Comparison of ENCODE assay signal across 8 cellular contexts in the genomic region with DNA sequence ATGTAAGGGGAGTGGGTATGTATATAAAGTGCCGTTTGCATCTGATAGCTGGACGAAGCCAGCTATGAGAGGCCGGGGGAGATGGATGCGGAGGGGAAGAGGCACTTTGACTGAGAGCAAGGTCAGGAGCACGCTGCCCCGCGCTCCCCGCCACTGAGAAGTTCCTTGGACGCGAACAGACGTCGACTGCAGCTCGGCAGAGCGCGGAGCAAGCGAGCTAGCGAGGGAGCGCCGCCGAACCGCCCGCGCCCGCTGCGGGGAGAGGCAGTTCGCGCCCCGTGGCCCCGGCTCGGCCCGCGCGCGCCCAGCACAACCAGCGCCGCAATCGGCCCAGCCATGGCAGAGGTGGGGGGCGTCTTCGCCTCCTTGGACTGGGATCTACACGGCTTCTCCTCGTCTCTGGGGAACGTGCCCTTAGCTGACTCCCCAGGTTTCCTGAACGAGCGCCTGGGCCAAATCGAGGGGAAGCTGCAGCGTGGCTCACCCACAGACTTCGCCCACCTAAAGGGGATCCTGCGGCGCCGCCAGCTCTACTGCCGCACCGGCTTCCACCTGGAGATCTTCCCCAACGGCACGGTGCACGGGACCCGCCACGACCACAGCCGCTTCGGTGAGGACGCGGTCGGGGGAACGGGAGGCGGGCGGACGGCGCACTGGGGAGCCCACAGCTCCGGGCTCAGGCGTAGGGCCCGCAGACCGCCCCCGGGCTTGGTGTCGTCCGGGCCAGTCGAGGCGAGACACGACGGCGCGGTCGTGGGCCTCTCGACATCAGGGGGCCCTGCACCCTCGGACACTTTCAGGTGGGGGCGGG. TPM values are rescaled to one million over a fixed set of nuclear protein-coding genes. Genes with fewer than 3 reads are reported as not detected.
DNase-seq lines count a peak whose midpoint lies in the region; ATAC-seq lines count a peak whose summit lies in the region.

A gene (plus strand): TSS at position 51 of the 811 bp plus-strand sequence. CDS start 286 bp downstream, at position 337.

- peak within 1 kb of the TSS; percentile 72 to 80 for H3K4me3 Mint-ChIP-seq in effector memory CD8-positive, alpha-beta T cell
- peak within 1 kb of the TSS; percentile 61 to 88 (median 84) for H3K4me3 Mint-ChIP-seq in naive B cell

- no peaks in the 10 kb centered on the region for H3K9me3 Mint-ChIP-seq in effector memory CD8-positive, alpha-beta T cell
- H3K9me3 Mint-ChIP-seq in naive B cell: peaks cover 0 to 3% (median 0%) of the 10 kb centered on the region in 7 donors

- no peak for DNase-seq in Right ventricle myocardium inferior (ENCODE audit: missing footprints)
- DNase-seq in cardiac septum (ENCODE audit: low spot score): no peak
- no peak for DNase-seq in effector memory CD8-positive, alpha-beta T cell
- DNase-seq in naive B cell: no peak
- DNase-seq in SK-N-DZ (ENCODE audit: low spot score): no peak
- no peak for DNase-seq in DMS153 treated with DMSO at 0.1 percent for 48 hours (lab: John Stamatoyannopoulos, UW; ENCODE audit: unreplicated experiment)
- DNase-seq in G401 (ENCODE audit: low spot score): no peak

- no peak within 1 kb of the TSS for H3K27ac Mint-ChIP-seq in effector memory CD8-positive, alpha-beta T cell
- H3K27ac Mint-ChIP-seq in naive B cell: no peak within 1 kb of the TSS

- intact Hi-C loops in Right ventricle myocardium inferior (cut with DNase I) (loop anchor here (10.0 kb wide), 1 partner anchor 447 kb away; a partner anchor contains a TSS), cardiac septum (cut with DNase I) (no loop called here)

- in situ Hi-C loops in G401 (cut with HindIII; ENCODE audit: low sequenced_read_pairs): no loop called here

- H3K36me3 Mint-ChIP-seq in effector memory CD8-positive, alpha-beta T cell (ENCODE audit: insufficient read depth): no peaks in the 10 kb centered on the region
- H3K36me3 Mint-ChIP-seq in naive B cell: no peaks in the 10 kb centered on the region

- H3K27me3 Mint-ChIP-seq in effector memory CD8-positive, alpha-beta T cell: peaks cover 27 to 47% of the 10 kb centered on the region in 2 donors
- H3K27me3 Mint-ChIP-seq in naive B cell: peaks cover 21 to 46% (median 40%) of the 10 kb centered on the region in 3 donors

- H3K4me1 Mint-ChIP-seq in effector memory CD8-positive, alpha-beta T cell (ENCODE audit: low read depth in 2 of 2): peaks cover 5 to 7% of the 10 kb centered on the region in 2 donors
- H3K4me1 Mint-ChIP-seq in naive B cell: peaks cover 8 to 24% (median 17%) of the 10 kb centered on the region in 3 donors

- ATAC-seq in Right ventricle myocardium inferior (peak; percentile 50), naive B cell (ENCODE audit: low read depth in 2 of 2) (peak; percentile 30 to 35), GM21515 (IDR thresholded peaks at IDR 0.05; ENCODE audit: unreplicated experiment) (no peak)
- no peak for ATAC-seq in effector memory CD8-positive, alpha-beta T cell (replicated peaks)

RNA-seq across cellular contexts. Expression of the gene that starts here (rescaled TPM):
- 0.24 TPM for total RNA-seq in Right ventricle myocardium inferior
- 0.13 TPM for total RNA-seq in cardiac septum
- not detected for polyA plus RNA-seq in naive B cell (ENCODE audit: low read depth in 6 of 6)
- polyA plus RNA-seq in SK-N-DZ (2014; cell fraction: cytosol; rRNA removed): not detected in 2 replicates
- polyA plus RNA-seq in SK-N-DZ (2014; cell fraction: nucleus; rRNA removed): not detected in 2 replicates
- total RNA-seq in G401 (2014; rRNA removed; shearing (Covaris generic)): not detected in 2 replicates

Comparison
In these comparisons a context has a peak if more than half of its experiments do, and no peak if none do; other contexts are left out.
1. Peak in ATAC-seq in Right ventricle myocardium inferior; RNA of the gene not detected or under 1 TPM.
2. Peak in ATAC-seq in naive B cell; RNA of the gene not detected or under 1 TPM.